9 cellular contexts compared by ENCODE assay signal in the genomic region with DNA sequence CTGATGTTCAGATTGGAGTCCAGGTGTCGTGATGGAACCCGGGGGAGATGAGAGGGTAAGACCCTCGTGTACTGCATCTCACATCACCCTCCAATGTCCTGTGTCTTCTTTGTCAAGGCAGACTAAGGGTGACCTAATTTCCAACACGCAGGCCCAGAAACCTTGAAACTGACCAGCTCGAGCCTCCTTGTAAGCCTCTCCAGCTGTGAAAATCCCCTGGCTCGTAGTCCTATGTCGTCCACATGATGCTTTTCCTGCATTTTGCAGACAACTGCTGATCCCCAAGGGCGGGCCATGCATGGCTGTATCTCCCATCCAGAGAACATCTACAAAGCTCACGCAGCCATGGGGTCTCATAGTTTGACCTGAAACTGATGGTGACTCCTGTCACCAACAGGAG.
DNase-seq lines count a peak whose midpoint lies in the region; ATAC-seq and TF ChIP-seq lines count a peak whose summit lies in the region.
"Had no signal": no experiment of that assay in that cellular context is flagged by ENCODE, and none has a peak within 500 bp of the region (broad histone marks: within the 10 kb centered on the region; RNA-seq: fewer than 3 reads in every experiment).

No MANE protein-coding gene starts in this region.

- no peak for ATAC-seq in upper lobe of right lung

- TF ChIP-seq CTCF in nephron progenitor cell (IDR thresholded peaks at IDR 0.05) (no peak), upper lobe of right lung (IDR thresholded peaks at IDR 0.05) (no peak)

- H3K9me3 ChIP-seq in esophagus (ENCODE audit: control insufficient read depth in 2 of 2, insufficient read depth in 1 of 2, low read depth in 1 of 2, low read length in 1 of 2) (peaks cover 0 to 3% of the 10 kb centered on the region in 2 donors), upper lobe of right lung (no peaks in the 10 kb centered on the region)

- H3K27me3 ChIP-seq in esophagus (ENCODE audit: control insufficient read depth in 1 of 2, insufficient read depth in 2 of 2, low read length in 2 of 2) (no peaks in the 10 kb centered on the region), upper lobe of right lung (no peaks in the 10 kb centered on the region)

- intact Hi-C loops in upper lobe of right lung (cut with DNase I), result no loop called here

- H3K36me3 ChIP-seq in esophagus (ENCODE audit: control insufficient read depth in 2 of 2, insufficient read depth in 2 of 2, low read length in 1 of 2), result no peaks in the 10 kb centered on the region
- no peaks in the 10 kb centered on the region for H3K36me3 ChIP-seq in upper lobe of right lung

- peaks cover 21% of the 10 kb centered on the region for H3K9me3 Mint-ChIP-seq in activated T-cell treated with anti-CD3 and anti-CD28 coated beads, Interleukin-2, amount 50 U/mL, for 24 hours
- H3K9me3 Mint-ChIP-seq in nephron progenitor cell, result peaks cover 56% of the 10 kb centered on the region

- H3K27ac Mint-ChIP-seq in activated T-cell treated with anti-CD3 and anti-CD28 coated beads, Interleukin-2, amount 50 U/mL, for 24 hours, result peak overlapping the region; percentile 90
- H3K27ac Mint-ChIP-seq in nephron progenitor cell, result peak overlapping the region; percentile 99

- WGBS in esophagus, 2 donors, result 65 to 67% methylated on average over 9 of the region's 9 CpGs

- H3K27ac ChIP-seq in esophagus (ENCODE audit: low read depth in 2 of 2, low read length in 1 of 2), result peak overlapping the region; percentile 51 to 72
- H3K27ac ChIP-seq in upper lobe of right lung, result peak overlapping the region; percentile 85
- H3K27ac ChIP-seq: VCaP had no signal

- H3K27me3 Mint-ChIP-seq in activated T-cell treated with anti-CD3 and anti-CD28 coated beads, Interleukin-2, amount 50 U/mL, for 24 hours, result no peaks in the 10 kb centered on the region
- peaks cover 8% of the 10 kb centered on the region for H3K27me3 Mint-ChIP-seq in nephron progenitor cell (ENCODE audit: low read depth, poor library complexity)

- H3K4me3 ChIP-seq in esophagus (ENCODE audit: low read depth in 1 of 2, low read length in 2 of 2), result no peak overlapping the region
- H3K4me3 ChIP-seq in upper lobe of right lung, result no peak overlapping the region

- H3K4me1 ChIP-seq in esophagus (ENCODE audit: control insufficient read depth in 2 of 2, insufficient read depth in 2 of 2, low read length in 1 of 2) (no peaks in the 10 kb centered on the region), upper lobe of right lung (peaks cover 37% of the 10 kb centered on the region)

- H3K4me3 Mint-ChIP-seq in activated T-cell treated with anti-CD3 and anti-CD28 coated beads, Interleukin-2, amount 50 U/mL, for 24 hours, result no peak overlapping the region
- peak overlapping the region; percentile 8 for H3K4me3 Mint-ChIP-seq in nephron progenitor cell

- H3K36me3 Mint-ChIP-seq in activated T-cell treated with anti-CD3 and anti-CD28 coated beads, Interleukin-2, amount 50 U/mL, for 24 hours (ENCODE audit: low read depth), result peaks cover 2% of the 10 kb centered on the region
- peaks cover 24% of the 10 kb centered on the region for H3K36me3 Mint-ChIP-seq in nephron progenitor cell (ENCODE audit: low read depth)

- peaks cover 26% of the 10 kb centered on the region for H3K4me1 Mint-ChIP-seq in activated T-cell treated with anti-CD3 and anti-CD28 coated beads, Interleukin-2, amount 50 U/mL, for 24 hours (ENCODE audit: low read depth)
- peaks cover 44% of the 10 kb centered on the region for H3K4me1 Mint-ChIP-seq in nephron progenitor cell

- DNase-seq in activated T-cell treated with anti-CD3 and anti-CD28 coated beads, Interleukin-2, amount 50 U/mL, for 24 hours, result no peak
- DNase-seq in activated T-cell treated with anti-CD3 and anti-CD28 coated beads for 4 hours (no peak), nephron progenitor cell (no peak), upper lobe of right lung (no peak), HUDEP-2 (lab: John Stamatoyannopoulos, UW; ENCODE audit: unreplicated experiment in 76 of 76) (no peak), Ammon's horn (ENCODE audit: low spot score) (no peak), amygdala (lab: John Stamatoyannopoulos, UW) (no peak)
